Comparison of ENCODE assay signal across 1 cellular context in the genomic region with DNA sequence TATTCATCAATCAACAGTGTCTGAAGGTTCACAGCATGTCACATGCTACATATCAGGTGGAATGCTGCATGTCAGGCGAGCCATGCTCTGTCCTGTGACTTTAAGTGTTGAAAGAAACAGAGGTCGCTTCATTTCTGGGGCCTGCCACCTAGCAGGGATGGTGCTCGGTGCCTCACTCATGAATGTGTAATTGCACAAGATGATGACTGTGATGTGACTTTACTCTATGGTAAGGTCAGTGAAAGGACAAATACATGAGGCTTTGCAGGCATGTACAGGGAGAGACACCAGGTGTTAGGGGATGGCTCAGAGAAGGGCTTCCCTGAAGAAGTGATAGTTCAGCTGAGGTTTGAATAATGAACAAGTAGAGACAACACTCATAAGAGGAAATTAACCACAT.
TF ChIP-seq lines count a peak whose summit lies in the region.

No MANE protein-coding gene starts in this region.

TF ChIP-seq in IMR-90, 13 proteins besides CTCF, POLR2A, EP300 and RAD21 (continued from another document):
- no peak for TF ChIP-seq CHD1 (IDR thresholded peaks at IDR 0.05; ENCODE audit: low read depth, low read length)
- no peak for TF ChIP-seq FOS (IDR thresholded peaks at IDR 0.05; ENCODE audit: low read depth, low read length)
- no peak for TF ChIP-seq RCOR1 (IDR thresholded peaks at IDR 0.05; ENCODE audit: insufficient replicate concordance, low read length)
- TF ChIP-seq MAFK (IDR thresholded peaks at IDR 0.05; ENCODE audit: low read depth, low read length) = no peak
- TF ChIP-seq MAZ (IDR thresholded peaks at IDR 0.05; ENCODE audit: borderline replicate concordance, low read depth, low read length) = no peak
- TF ChIP-seq, protein P1, sequence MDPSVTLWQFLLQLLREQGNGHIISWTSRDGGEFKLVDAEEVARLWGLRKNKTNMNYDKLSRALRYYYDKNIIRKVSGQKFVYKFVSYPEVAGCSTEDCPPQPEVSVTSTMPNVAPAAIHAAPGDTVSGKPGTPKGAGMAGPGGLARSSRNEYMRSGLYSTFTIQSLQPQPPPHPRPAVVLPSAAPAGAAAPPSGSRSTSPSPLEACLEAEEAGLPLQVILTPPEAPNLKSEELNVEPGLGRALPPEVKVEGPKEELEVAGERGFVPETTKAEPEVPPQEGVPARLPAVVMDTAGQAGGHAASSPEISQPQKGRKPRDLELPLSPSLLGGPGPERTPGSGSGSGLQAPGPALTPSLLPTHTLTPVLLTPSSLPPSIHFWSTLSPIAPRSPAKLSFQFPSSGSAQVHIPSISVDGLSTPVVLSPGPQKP (IDR thresholded peaks at IDR 0.05; ENCODE audit: borderline replicate concordance, low read depth, low read length) = no peak
- TF ChIP-seq SMC3 (IDR thresholded peaks at IDR 0.05; ENCODE audit: low read depth, low read length) = no peak
- no peak for TF ChIP-seq MXI1 (IDR thresholded peaks at IDR 0.05; ENCODE audit: borderline replicate concordance, low read depth, low read length)
- no peak for TF ChIP-seq RFX5 (IDR thresholded peaks at IDR 0.05; ENCODE audit: low read depth, low read length)
- no peak for TF ChIP-seq BHLHE40 (IDR thresholded peaks at IDR 0.05; ENCODE audit: low read depth, low read length)
- TF ChIP-seq CEBPB (IDR thresholded peaks at IDR 0.05; ENCODE audit: low read depth, low read length) = no peak
